ENCODE assay signal across 8 cellular contexts in genomic region chr9:133351908-133352634, GRCh38. TPM values are rescaled to one million over a fixed set of nuclear protein-coding genes. Genes with fewer than 3 reads are reported as not detected.
DNase-seq lines count a peak whose midpoint lies in the region; ATAC-seq and TF ChIP-seq lines count a peak whose summit lies in the region.

No MANE protein-coding gene starts in this region.

- peaks cover 11% of the 10 kb centered on the region; the same call in 1 of the 2 replicates for H3F3A ChIP-seq in Loucy (ENCODE audit: low read depth)

- H3K4me3 Mint-ChIP-seq in activated CD4-positive, alpha-beta memory T cell treated with anti-CD3 and anti-CD28 coated beads, Interleukin-2, amount 10 ng/mL, durations not matched to agents 7 days and 5 days = no peak overlapping the region

- WGBS in transverse colon (ENCODE audit: low coverage in 1 of 2), 2 donors = 81% methylated on average over 14 of the region's 14 CpGs; no CpG with 5 or more reads in 1 of the 2 donors

- H3K9me3 ChIP-seq in Loucy (ENCODE audit: insufficient read depth, low read depth, low read length) (no peaks in the 10 kb centered on the region), transverse colon (no peaks in the 10 kb centered on the region)

- TF ChIP-seq EP300 in transverse colon (IDR thresholded peaks at IDR 0.05; ENCODE audit: low read depth) = no peak

- peaks cover 67% of the 10 kb centered on the region for H3K79me2 ChIP-seq in Loucy (ENCODE audit: insufficient read depth, low read length)

- ATAC-seq in GM18519 (IDR thresholded peaks at IDR 0.05; ENCODE audit: low FRiP score, unreplicated experiment) = no peak

- H3K9me3 Mint-ChIP-seq in activated CD4-positive, alpha-beta memory T cell treated with anti-CD3 and anti-CD28 coated beads, Interleukin-2, amount 10 ng/mL, durations not matched to agents 7 days and 5 days = no peaks in the 10 kb centered on the region

- CTCF ChIA-PET in activated CD4-positive, alpha-beta memory T cell treated with anti-CD3 and anti-CD28 coated beads, Interleukin-2, amount 10 ng/mL, durations not matched to agents 7 days and 5 days (lab: Charles Lee) = interaction anchor here (1.4 to 2.7 kb wide), 3 partner anchors 10 to 165 kb away, joined by 4 to 24 read pairs (median 7); no protein-coding TSS in a partner anchor

- H3K27ac ChIP-seq in transverse colon = no peak overlapping the region

- POLR2A ChIA-PET in activated CD4-positive, alpha-beta memory T cell treated with anti-CD3 and anti-CD28 coated beads, Interleukin-2, amount 10 ng/mL, durations not matched to agents 7 days and 5 days (lab: Charles Lee) = interaction anchor here (1.3 to 14.2 kb wide), 4 partner anchors 9 to 23 kb away, joined by 3 to 397 read pairs (median 15); partner anchors contain the start of genes STKLD1 and SURF4

- no peaks in the 10 kb centered on the region for H3K9me2 ChIP-seq in Loucy (replicated peaks; ENCODE audit: low read depth, low read length)

- H3K4me3 ChIP-seq in Loucy (ENCODE audit: low read length, poor library complexity, severe bottlenecking) (no peak overlapping the region), transverse colon (no peak overlapping the region)

- intact Hi-C loops in transverse colon (cut with DNase I; ENCODE audit: low total_unique reads) = no loop called here

- H3K4me1 ChIP-seq in Loucy (ENCODE audit: insufficient read depth, low read length, poor library complexity, severe bottlenecking) (peaks cover 21% of the 10 kb centered on the region), transverse colon (peaks cover 16 to 38% (median 26%) of the 10 kb centered on the region in 4 donors)

- peaks cover 55% of the 10 kb centered on the region for H3K4me1 Mint-ChIP-seq in activated CD4-positive, alpha-beta memory T cell treated with anti-CD3 and anti-CD28 coated beads, Interleukin-2, amount 10 ng/mL, durations not matched to agents 7 days and 5 days

- no peak for TF ChIP-seq POLR2A in transverse colon (IDR thresholded peaks at IDR 0.05)

- H3K36me3 ChIP-seq in Loucy (ENCODE audit: insufficient read depth, low read length) = peaks cover 38% of the 10 kb centered on the region
- H3K36me3 ChIP-seq in transverse colon = peaks cover 0 to 29% (median 11%) of the 10 kb centered on the region in 4 donors

- H3K36me3 Mint-ChIP-seq in activated CD4-positive, alpha-beta memory T cell treated with anti-CD3 and anti-CD28 coated beads, Interleukin-2, amount 10 ng/mL, durations not matched to agents 7 days and 5 days (ENCODE audit: low read depth) = peaks cover 56% of the 10 kb centered on the region

- peaks cover 49% of the 10 kb centered on the region for H4K20me1 ChIP-seq in Loucy (ENCODE audit: insufficient read depth, low read length, poor library complexity, severe bottlenecking)

- DNase-seq in SHP77 (lab: John Stamatoyannopoulos, UW) (peak; percentile 35 to 58), SHP77 treated with DMSO at 0.1 percent for 48 hours (lab: John Stamatoyannopoulos, UW) (no peak), glomerular visceral epithelial cell (ENCODE audit: extremely low spot score) (peak; percentile 47), transverse colon (no peak), NK-92 (lab: John Stamatoyannopoulos, UW; ENCODE audit: unreplicated experiment) (no peak)
- peak; percentile 61 for DNase-seq in activated CD4-positive, alpha-beta memory T cell treated with anti-CD3 and anti-CD28 coated beads, Interleukin-2, amount 10 ng/mL, durations not matched to agents 7 days and 5 days

- H3K27me3 Mint-ChIP-seq in activated CD4-positive, alpha-beta memory T cell treated with anti-CD3 and anti-CD28 coated beads, Interleukin-2, amount 10 ng/mL, durations not matched to agents 7 days and 5 days = no peaks in the 10 kb centered on the region

- in situ Hi-C loops in transverse colon (cut with MboI; ENCODE audit: low pct_ligation_motif_present in 1 of 4, low pct_unique_long_range_greater_than_20kb in 1 of 4, low sequenced_read_pairs in 3 of 4) = no loop called here

- peak overlapping the region; percentile 4 for H3K27ac Mint-ChIP-seq in activated CD4-positive, alpha-beta memory T cell treated with anti-CD3 and anti-CD28 coated beads, Interleukin-2, amount 10 ng/mL, durations not matched to agents 7 days and 5 days

- no peak overlapping the region for H3K9ac ChIP-seq in Loucy (ENCODE audit: low read depth, low read length, poor library complexity, severe bottlenecking)

- peaks cover 8% of the 10 kb centered on the region for H3K27me3 ChIP-seq in Loucy (ENCODE audit: insufficient read depth, low read length, poor library complexity, severe bottlenecking)
- H3K27me3 ChIP-seq in transverse colon = no peaks in the 10 kb centered on the region

- TF ChIP-seq CTCF in Loucy (conservative IDR thresholded peaks at IDR 0.05; ENCODE audit: low read length) (peak; percentile 70), transverse colon (IDR thresholded peaks at IDR 0.05) (peak in 4 of 5 experiments; percentile 25 to 44 (median 33))

- H2AFZ ChIP-seq in Loucy (ENCODE audit: low read length) = no peak overlapping the region

- H3K4me2 ChIP-seq in Loucy (ENCODE audit: low read depth, low read length, poor library complexity, severe bottlenecking) = no peak overlapping the region

RNA-seq across cellular contexts. Expression of gene RPL7A, which starts 4.1 kb away (rescaled TPM):
- 1,000 to 10,000 TPM; 1,627 to 1,632 TPM for total RNA-seq in activated CD4-positive, alpha-beta memory T cell treated with anti-CD3 and anti-CD28 coated beads, Interleukin-2, amount 10 ng/mL, durations not matched to agents 7 days and 5 days
- total RNA-seq in transverse colon = 1,000 to 10,000 TPM in 2 of 4 donors, 100 to 1,000 TPM in 2; 725 to 1,490 (median 1,034) TPM

RNA-seq across cellular contexts. Expression of gene MED22, which starts 4.1 kb away (rescaled TPM):
- 10 to 100 TPM; 21.1 to 23.3 TPM for total RNA-seq in activated CD4-positive, alpha-beta memory T cell treated with anti-CD3 and anti-CD28 coated beads, Interleukin-2, amount 10 ng/mL, durations not matched to agents 7 days and 5 days
- total RNA-seq in transverse colon = 10 to 100 TPM; 21.5 to 50.5 (median 25.4) TPM

RNA-seq across cellular contexts. Expression of gene SURF1, which starts 4.2 kb away (rescaled TPM):
- total RNA-seq in activated CD4-positive, alpha-beta memory T cell treated with anti-CD3 and anti-CD28 coated beads, Interleukin-2, amount 10 ng/mL, durations not matched to agents 7 days and 5 days = 10 to 100 TPM; 33.8 to 37.6 TPM
- 10 to 100 TPM; 14.2 to 66.1 (median 50.2) TPM for total RNA-seq in transverse colon

RNA-seq across cellular contexts. Expression of gene SURF2, which starts 4.3 kb away (rescaled TPM):
- total RNA-seq in activated CD4-positive, alpha-beta memory T cell treated with anti-CD3 and anti-CD28 coated beads, Interleukin-2, amount 10 ng/mL, durations not matched to agents 7 days and 5 days = 10 to 100 TPM; 10.2 TPM
- 10 to 100 TPM in 3 of 4 donors, 1 to 10 TPM in 1; 3.7 to 21.4 (median 17.9) TPM for total RNA-seq in transverse colon

RNA-seq across cellular contexts. Expression of gene SURF6, which starts 16.1 kb away (rescaled TPM):
- 10 to 100 TPM in 1 of 2 experiments, 1 to 10 TPM in 1; 9.3 to 10.9 TPM for total RNA-seq in activated CD4-positive, alpha-beta memory T cell treated with anti-CD3 and anti-CD28 coated beads, Interleukin-2, amount 10 ng/mL, durations not matched to agents 7 days and 5 days
- 10 to 100 TPM; 18.1 to 61.3 (median 22.5) TPM for total RNA-seq in transverse colon

Comparison
In these comparisons a context has a peak if more than half of its experiments do, and no peak if none do; other contexts are left out.
1. DNase-seq: peak in SHP77 (2 of 2), activated CD4-positive, alpha-beta memory T cell treated with anti-CD3 and anti-CD28 coated beads, Interleukin-2, amount 10 ng/mL, durations not matched to agents 7 days and 5 days (single experiment) and glomerular visceral epithelial cell (single experiment); none in SHP77 treated with DMSO at 0.1 percent for 48 hours (single experiment), transverse colon (single experiment) and NK-92 (single experiment).